9 cellular contexts compared by ENCODE assay signal in genomic region chr1:19390166-19390850, GRCh38.
A peak's percentile ranks its signal among the peaks of the same experiment; 100 is the strongest.
DNase-seq lines count a peak whose midpoint lies in the region; ATAC-seq lines count a peak whose summit lies in the region.
"Had no signal": no experiment of that assay in that cellular context is flagged by ENCODE, and none has a peak within 500 bp of the region (broad histone marks: within the 10 kb centered on the region; RNA-seq: fewer than 3 reads in every experiment).

No MANE protein-coding gene starts in this region.

- H3K4me1 Mint-ChIP-seq in dendritic cell treated with granulocyte-macrophage colony-stimulating factor and Interleukin-4, amounts not matched to agents 40 ng/mL and 50 ng/mL, for 4 days (ENCODE audit: low read depth), result peaks cover 57% of the 10 kb centered on the region

- peak overlapping the region; percentile 88 for H3K27ac Mint-ChIP-seq in dendritic cell treated with granulocyte-macrophage colony-stimulating factor and Interleukin-4, amounts not matched to agents 40 ng/mL and 50 ng/mL, for 4 days

- H3K79me2 ChIP-seq in trophoblast cell (ENCODE audit: control insufficient read depth, insufficient read depth, low read length, poor library complexity), result peaks cover 10% of the 10 kb centered on the region

- H4K91ac ChIP-seq in trophoblast cell (ENCODE audit: low read depth, low read length), result no peak overlapping the region

- H3K14ac ChIP-seq in trophoblast cell (ENCODE audit: low read length), result no peak overlapping the region

- H4K8ac ChIP-seq in trophoblast cell (ENCODE audit: low read depth, low read length), result no peak overlapping the region

- DNase-seq in trophoblast cell, result no peak
- no peak for DNase-seq in DMS 273 (lab: John Stamatoyannopoulos, UW; ENCODE audit: unreplicated experiment)
- no peak for DNase-seq in NCI-H446 (lab: John Stamatoyannopoulos, UW)
- DNase-seq in stimulated activated CD4-positive, alpha-beta T cell treated with anti-CD3 and anti-CD28 coated beads, Interleukin-2, amount 100 ng/mL, for 48 hours, result no peak
- no peak for DNase-seq in globus pallidus (ENCODE audit: low spot score)
- DNase-seq: NCI-H2227 treated with DMSO at 0.1 percent for 48 hours had no signal

- H3K27me3 ChIP-seq in BLaER1, result no peaks in the 10 kb centered on the region
- H3K27me3 ChIP-seq in trophoblast cell (ENCODE audit: insufficient read depth, low read length), result no peaks in the 10 kb centered on the region

- H3K4me1 ChIP-seq in BLaER1 (peaks cover 82% of the 10 kb centered on the region), trophoblast cell (ENCODE audit: control insufficient read depth in 1 of 2, insufficient read depth in 2 of 2, low read length in 2 of 2) (peaks cover 13 to 17% of the 10 kb centered on the region in 2 experiments)

- peaks cover 10% of the 10 kb centered on the region for H3K36me3 ChIP-seq in BLaER1
- peaks cover 2 to 6% of the 10 kb centered on the region in 2 experiments for H3K36me3 ChIP-seq in trophoblast cell (ENCODE audit: control insufficient read depth in 1 of 2, insufficient read depth in 2 of 2, low read length in 2 of 2)

- H4K12ac ChIP-seq in trophoblast cell (ENCODE audit: low read depth, low read length), result peak overlapping the region; percentile 10

- H3K9me3 Mint-ChIP-seq in dendritic cell treated with granulocyte-macrophage colony-stimulating factor and Interleukin-4, amounts not matched to agents 40 ng/mL and 50 ng/mL, for 4 days, result no peaks in the 10 kb centered on the region

- peaks cover 77% of the 10 kb centered on the region for H4K20me1 ChIP-seq in BLaER1

- H2BK12ac ChIP-seq in trophoblast cell (ENCODE audit: low read length), result no peak overlapping the region

- peak; percentile 3 for ATAC-seq in HG03354 (IDR thresholded peaks at IDR 0.05; ENCODE audit: poor library complexity, severe bottlenecking, unreplicated experiment)

- H3K9me3 ChIP-seq in BLaER1 (no peaks in the 10 kb centered on the region), trophoblast cell (ENCODE audit: insufficient read depth, low read depth, low read length) (peaks cover 2% of the 10 kb centered on the region)

- no peaks in the 10 kb centered on the region for H3K27me3 Mint-ChIP-seq in dendritic cell treated with granulocyte-macrophage colony-stimulating factor and Interleukin-4, amounts not matched to agents 40 ng/mL and 50 ng/mL, for 4 days

- no peak overlapping the region for H2AK5ac ChIP-seq in trophoblast cell (ENCODE audit: low read length)

- H3K4me3 ChIP-seq in BLaER1, result peak overlapping the region; percentile 57
- no peak overlapping the region for H3K4me3 ChIP-seq in trophoblast cell (ENCODE audit: low read depth, low read length)

- peak overlapping the region; percentile 87 for H3K27ac ChIP-seq in BLaER1
- no peak overlapping the region for H3K27ac ChIP-seq in trophoblast cell (ENCODE audit: low read depth, low read length)

- H3K18ac ChIP-seq in trophoblast cell (ENCODE audit: low read length), result peak overlapping the region; percentile 49

- H3K23ac ChIP-seq in trophoblast cell (ENCODE audit: low read length), result no peak overlapping the region

- H2BK120ac ChIP-seq in trophoblast cell (ENCODE audit: insufficient read depth, low read length, poor library complexity), result no peak overlapping the region

- H3K9ac ChIP-seq in BLaER1 (peak overlapping the region; percentile 80), trophoblast cell (ENCODE audit: low read length) (no peak overlapping the region)

- peak overlapping the region; percentile 60 for H3K4me3 Mint-ChIP-seq in dendritic cell treated with granulocyte-macrophage colony-stimulating factor and Interleukin-4, amounts not matched to agents 40 ng/mL and 50 ng/mL, for 4 days

- intact Hi-C loops in dendritic cell treated with granulocyte-macrophage colony-stimulating factor and Interleukin-4, amounts not matched to agents 40 ng/mL and 50 ng/mL, for 4 days (cut with micrococcal nuclease), result loop anchor here (2.0 to 5.0 kb wide), 3 partner anchors 87 to 260 kb away; no protein-coding TSS in a partner anchor

- H2AFZ ChIP-seq in trophoblast cell (ENCODE audit: insufficient read depth, low read length, poor library complexity), result no peak overlapping the region

- H3K36me3 Mint-ChIP-seq in dendritic cell treated with granulocyte-macrophage colony-stimulating factor and Interleukin-4, amounts not matched to agents 40 ng/mL and 50 ng/mL, for 4 days (ENCODE audit: low read depth), result peaks cover 79% of the 10 kb centered on the region

- peak overlapping the region; percentile 77 for H3K4ac ChIP-seq in trophoblast cell (ENCODE audit: low read depth, low read length)

- H3K79me1 ChIP-seq in trophoblast cell (ENCODE audit: low read length), result peaks cover 2% of the 10 kb centered on the region

- no peak overlapping the region for H2BK5ac ChIP-seq in trophoblast cell (ENCODE audit: low read depth, low read length, poor library complexity)

- H3K4me2 ChIP-seq in BLaER1 (peak overlapping the region; percentile 92), trophoblast cell (ENCODE audit: low read length) (no peak overlapping the region)

- WGBS in trophoblast cell (ENCODE audit: extremely low coverage, insufficient coverage, insufficient read length), result no CpG with 5 or more reads among the region's 19 CpGs
